Comparison of ENCODE assay signal across 18 cellular contexts in genomic region chr4:85937507-85937906, GRCh38.
"Had no signal": no experiment of that assay in that cellular context is flagged by ENCODE, and none has a peak within 500 bp of the region (broad histone marks: within the 10 kb centered on the region; RNA-seq: fewer than 3 reads in every experiment).

No MANE protein-coding gene starts in this region.

- H3K27ac ChIP-seq: ascending aorta, breast epithelium, gastroesophageal sphincter, heart left ventricle, neutrophil had no signal

- H3K36me3 Mint-ChIP-seq: activated naive CD4-positive, alpha-beta T cell treated with anti-CD3 and anti-CD28 coated beads, Interleukin-2, amount 10 ng/mL, durations not matched to agents 7 days and 5 days had no signal

- H3K9me3 Mint-ChIP-seq: activated CD4-positive, alpha-beta T cell treated with anti-CD3 and anti-CD28 coated beads, Interleukin-2, amount 10 ng/mL, durations not matched to agents 7 days and 5 days; activated naive CD4-positive, alpha-beta T cell treated with anti-CD3 and anti-CD28 coated beads, Interleukin-2, amount 10 ng/mL, durations not matched to agents 7 days and 5 days; activated naive CD8-positive, alpha-beta T cell treated with anti-CD3 and anti-CD28 coated beads, Interleukin-2, amount 50 U/mL, for 24 hours; activated T-cell treated with anti-CD3 and anti-CD28 coated beads, Interleukin-2, amount 50 U/mL, for 4 hours; stimulated activated naive B cell treated with anti-CD40 and anti-IgM and Interleukin-4, amounts not matched to agents 10 μg/mL and 1 μg/mL and 100 μg/mL, for 72 hours; T-helper 1 cell treated with Interleukin-12 subunit alpha and Interleukin-12 subunit beta and Interleukin-4 antibody, amounts not matched to agents 30 μg/mL and 1 μg/mL, for 36 hours had no signal

- H3K4me1 Mint-ChIP-seq: activated CD4-positive, alpha-beta T cell treated with anti-CD3 and anti-CD28 coated beads, Interleukin-2, amount 10 ng/mL, durations not matched to agents 7 days and 5 days; activated naive CD4-positive, alpha-beta T cell treated with anti-CD3 and anti-CD28 coated beads, Interleukin-2, amount 10 ng/mL, durations not matched to agents 7 days and 5 days; activated naive CD8-positive, alpha-beta T cell treated with anti-CD3 and anti-CD28 coated beads, Interleukin-2, amount 50 U/mL, for 24 hours had no signal

- H3K4me3 ChIP-seq: ascending aorta, breast epithelium, gastroesophageal sphincter, heart left ventricle, lung had no signal

- H3K9me3 ChIP-seq: ascending aorta, breast epithelium, gastroesophageal sphincter, heart left ventricle, neutrophil had no signal

- H3K27me3 ChIP-seq: ascending aorta, breast epithelium, gastroesophageal sphincter, heart left ventricle, neutrophil had no signal

- H3K27me3 Mint-ChIP-seq: activated naive CD4-positive, alpha-beta T cell treated with anti-CD3 and anti-CD28 coated beads, Interleukin-2, amount 10 ng/mL, durations not matched to agents 7 days and 5 days; activated naive CD8-positive, alpha-beta T cell treated with anti-CD3 and anti-CD28 coated beads, Interleukin-2, amount 50 U/mL, for 24 hours; naive B cell; stimulated activated naive B cell treated with anti-CD40 and anti-IgM and Interleukin-4, amounts not matched to agents 10 μg/mL and 1 μg/mL and 100 μg/mL, for 72 hours had no signal

- ATAC-seq: activated CD4-positive, CD25-positive, alpha-beta regulatory T cell treated with anti-CD3 and anti-CD28 coated beads, Interleukin-2, amount 50 U/mL, for 24 hours; activated CD8-positive, alpha-beta T cell treated with anti-CD3 and anti-CD28 coated beads, Interleukin-2, amount 10 ng/mL, durations not matched to agents 7 days and 5 days; activated naive CD8-positive, alpha-beta T cell treated with anti-CD3 and anti-CD28 coated beads, Interleukin-2, amount 50 U/mL, for 24 hours; activated T-cell treated with anti-CD3 and anti-CD28 coated beads, Interleukin-2, amount 50 U/mL, for 4 hours; gastroesophageal sphincter; heart left ventricle; left cardiac atrium; stimulated activated naive B cell treated with anti-CD40 and anti-IgM and Interleukin-4, amounts not matched to agents 10 μg/mL and 1 μg/mL and 100 μg/mL, for 72 hours had no signal

- DNase-seq: activated CD4-positive, alpha-beta T cell treated with anti-CD3 and anti-CD28 coated beads, Interleukin-2, amount 10 ng/mL, durations not matched to agents 7 days and 5 days; activated CD8-positive, alpha-beta T cell treated with anti-CD3 and anti-CD28 coated beads, Interleukin-2, amount 10 ng/mL, durations not matched to agents 7 days and 5 days; activated effector memory CD4-positive, alpha-beta T cell treated with Interleukin-2 at 50 U/mL for 16 hours; activated naive CD4-positive, alpha-beta T cell treated with anti-CD3 and anti-CD28 coated beads, Interleukin-2, amount 10 ng/mL, durations not matched to agents 7 days and 5 days; activated naive CD8-positive, alpha-beta T cell treated with anti-CD3 and anti-CD28 coated beads, Interleukin-2, amount 50 U/mL, for 24 hours; activated T-cell treated with anti-CD3 and anti-CD28 coated beads, Interleukin-2, amount 50 U/mL, for 4 hours; cortex of kidney; heart left ventricle; left cardiac atrium; naive B cell; stimulated activated naive B cell treated with anti-CD40 and anti-IgM and Interleukin-4, amounts not matched to agents 10 μg/mL and 1 μg/mL and 100 μg/mL, for 72 hours had no signal

- H3K4me3 Mint-ChIP-seq: activated CD4-positive, alpha-beta T cell treated with anti-CD3 and anti-CD28 coated beads, Interleukin-2, amount 10 ng/mL, durations not matched to agents 7 days and 5 days; activated CD8-positive, alpha-beta T cell treated with anti-CD3 and anti-CD28 coated beads, Interleukin-2, amount 10 ng/mL, durations not matched to agents 7 days and 5 days; activated naive CD4-positive, alpha-beta T cell treated with anti-CD3 and anti-CD28 coated beads, Interleukin-2, amount 10 ng/mL, durations not matched to agents 7 days and 5 days; activated naive CD8-positive, alpha-beta T cell treated with anti-CD3 and anti-CD28 coated beads, Interleukin-2, amount 50 U/mL, for 24 hours; activated T-cell treated with anti-CD3 and anti-CD28 coated beads, Interleukin-2, amount 50 U/mL, for 4 hours; naive B cell; stimulated activated naive B cell treated with anti-CD40 and anti-IgM and Interleukin-4, amounts not matched to agents 10 μg/mL and 1 μg/mL and 100 μg/mL, for 72 hours; T-helper 1 cell treated with Interleukin-12 subunit alpha and Interleukin-12 subunit beta and Interleukin-4 antibody, amounts not matched to agents 30 μg/mL and 1 μg/mL, for 36 hours had no signal

- H3K4me1 ChIP-seq: breast epithelium had no signal

- H3K27ac Mint-ChIP-seq: activated CD4-positive, alpha-beta T cell treated with anti-CD3 and anti-CD28 coated beads, Interleukin-2, amount 10 ng/mL, durations not matched to agents 7 days and 5 days; activated CD8-positive, alpha-beta T cell treated with anti-CD3 and anti-CD28 coated beads, Interleukin-2, amount 10 ng/mL, durations not matched to agents 7 days and 5 days; activated naive CD4-positive, alpha-beta T cell treated with anti-CD3 and anti-CD28 coated beads, Interleukin-2, amount 10 ng/mL, durations not matched to agents 7 days and 5 days; activated naive CD8-positive, alpha-beta T cell treated with anti-CD3 and anti-CD28 coated beads, Interleukin-2, amount 50 U/mL, for 24 hours; stimulated activated naive B cell treated with anti-CD40 and anti-IgM and Interleukin-4, amounts not matched to agents 10 μg/mL and 1 μg/mL and 100 μg/mL, for 72 hours; T-helper 1 cell treated with Interleukin-12 subunit alpha and Interleukin-12 subunit beta and Interleukin-4 antibody, amounts not matched to agents 30 μg/mL and 1 μg/mL, for 36 hours had no signal

- H3K36me3 ChIP-seq: ascending aorta, breast epithelium, gastroesophageal sphincter, neutrophil had no signal
